ENCODE assay signal across 8 cellular contexts in the genomic region with DNA sequence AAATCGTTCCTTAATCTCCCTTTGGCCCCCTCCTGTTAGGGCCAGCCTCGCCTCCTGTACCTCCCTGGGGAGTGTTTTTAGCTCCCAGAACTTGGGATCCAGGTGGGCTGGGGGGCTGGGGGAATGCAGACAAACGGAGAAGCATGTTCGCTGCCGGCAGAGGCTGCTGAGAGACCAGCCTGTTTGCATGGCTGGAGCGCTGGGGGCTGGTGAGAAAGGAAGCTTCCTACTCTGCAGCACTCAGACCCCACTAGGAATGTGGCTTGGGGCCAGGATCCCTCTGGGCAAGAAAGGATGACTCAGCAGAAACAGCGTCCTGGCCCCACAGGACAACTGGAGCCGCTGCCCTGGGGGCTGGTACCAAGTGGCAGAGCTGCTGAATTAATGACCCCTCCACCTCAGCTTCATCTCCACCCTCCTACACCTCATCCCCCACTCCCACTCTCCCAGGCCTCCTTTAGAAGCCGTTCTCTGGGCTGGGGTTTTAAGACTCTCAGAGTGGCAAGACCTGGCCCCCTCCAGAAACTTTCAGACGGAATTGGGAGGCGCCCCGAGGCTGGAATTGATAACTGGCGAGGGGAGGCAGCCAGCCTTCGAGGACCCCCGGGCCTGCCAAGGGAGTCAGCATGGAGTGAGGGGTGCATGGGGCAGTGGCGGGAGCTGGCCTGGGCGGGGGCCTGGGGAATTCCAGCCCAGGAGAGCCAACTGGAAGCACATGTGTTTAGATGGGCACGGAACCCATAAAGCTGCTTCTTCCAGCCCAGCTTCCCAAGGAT. TPM values are rescaled to one million over a fixed set of nuclear protein-coding genes. Genes with fewer than 3 reads are reported as not detected.
DNase-seq lines count a peak whose midpoint lies in the region; ATAC-seq and TF ChIP-seq lines count a peak whose summit lies in the region.

No MANE protein-coding gene starts in this region.

- intact Hi-C loops in activated CD4-positive, alpha-beta memory T cell treated with anti-CD3 and anti-CD28 coated beads for 36 hours (cut with micrococcal nuclease): no loop called here
- intact Hi-C loops in colonic mucosa (cut with DNase I): no loop called here

- TF ChIP-seq CTCF in colonic mucosa (IDR thresholded peaks at IDR 0.05) (no peak), thoracic aorta (IDR thresholded peaks at IDR 0.05) (no peak)

- no peaks in the 10 kb centered on the region for H3K9me3 ChIP-seq in colonic mucosa
- no peaks in the 10 kb centered on the region for H3K9me3 ChIP-seq in thoracic aorta

- H3K27me3 ChIP-seq in colonic mucosa: no peaks in the 10 kb centered on the region
- no peaks in the 10 kb centered on the region for H3K27me3 ChIP-seq in thoracic aorta (replicated peaks; ENCODE audit: insufficient read depth)

- H3K4me3 ChIP-seq in colonic mucosa (no peak overlapping the region), thoracic aorta (peak overlapping the region; percentile 38)

- ATAC-seq in left lobe of liver (peak; percentile 50), thoracic aorta (ENCODE audit: insufficient number of reproducible peaks, low FRiP score, low read depth) (no peak), GM19324 (IDR thresholded peaks at IDR 0.05; ENCODE audit: low FRiP score, unreplicated experiment) (no peak), HG03460 (IDR thresholded peaks at IDR 0.05; ENCODE audit: unreplicated experiment) (no peak)

- H3K36me3 ChIP-seq in colonic mucosa: no peaks in the 10 kb centered on the region
- no peaks in the 10 kb centered on the region for H3K36me3 ChIP-seq in thoracic aorta

- CTCF ChIA-PET in activated CD4-positive, alpha-beta memory T cell treated with anti-CD3 and anti-CD28 coated beads for 36 hours (lab: Charles Lee): interaction anchor here (0.6 to 5.4 kb wide), 9 partner anchors 10 to 358 kb away, joined by 3 to 67 read pairs (median 6); a partner anchor contains a TSS
- CTCF ChIA-PET in activated CD4-positive, alpha-beta memory T cell treated with anti-CD3 and anti-CD28 coated beads, Interleukin-2, amount 10 ng/mL, durations not matched to agents 7 days and 5 days (lab: Charles Lee): interaction anchor here (1.0 to 27.1 kb wide), 8 partner anchors 9 to 190 kb away, joined by 3 to 655 read pairs (median 5); a partner anchor contains a TSS

- peak overlapping the region in 1 of 2 donors; percentile 72 for H3K9ac ChIP-seq in colonic mucosa (ENCODE audit: low read depth in 2 of 2, low read length in 2 of 2)

- H3K4me1 ChIP-seq in colonic mucosa (peaks cover 17% of the 10 kb centered on the region), thoracic aorta (ENCODE audit: control insufficient read depth in 1 of 2, low read depth in 2 of 2) (peaks cover 27 to 57% of the 10 kb centered on the region in 2 donors)

- no peaks in the 10 kb centered on the region for H3K9me3 Mint-ChIP-seq in activated CD4-positive, alpha-beta memory T cell treated with anti-CD3 and anti-CD28 coated beads for 36 hours
- H3K9me3 Mint-ChIP-seq in activated CD4-positive, alpha-beta memory T cell treated with anti-CD3 and anti-CD28 coated beads, Interleukin-2, amount 10 ng/mL, durations not matched to agents 7 days and 5 days: no peaks in the 10 kb centered on the region

- no peaks in the 10 kb centered on the region for H3K27me3 Mint-ChIP-seq in activated CD4-positive, alpha-beta memory T cell treated with anti-CD3 and anti-CD28 coated beads for 36 hours
- H3K27me3 Mint-ChIP-seq in activated CD4-positive, alpha-beta memory T cell treated with anti-CD3 and anti-CD28 coated beads, Interleukin-2, amount 10 ng/mL, durations not matched to agents 7 days and 5 days: no peaks in the 10 kb centered on the region

- peaks cover 70% of the 10 kb centered on the region for H3K4me1 Mint-ChIP-seq in activated CD4-positive, alpha-beta memory T cell treated with anti-CD3 and anti-CD28 coated beads for 36 hours (ENCODE audit: low read depth)
- peaks cover 90% of the 10 kb centered on the region for H3K4me1 Mint-ChIP-seq in activated CD4-positive, alpha-beta memory T cell treated with anti-CD3 and anti-CD28 coated beads, Interleukin-2, amount 10 ng/mL, durations not matched to agents 7 days and 5 days

- H3K27ac ChIP-seq in colonic mucosa: no peak overlapping the region
- no peak overlapping the region for H3K27ac ChIP-seq in thoracic aorta

- POLR2A ChIA-PET in activated CD4-positive, alpha-beta memory T cell treated with anti-CD3 and anti-CD28 coated beads for 36 hours (lab: Charles Lee): interaction anchor here (2.9 kb wide), 1 partner anchor 10 kb away, joined by 25 read pairs; no protein-coding TSS in a partner anchor
- POLR2A ChIA-PET in activated CD4-positive, alpha-beta memory T cell treated with anti-CD3 and anti-CD28 coated beads, Interleukin-2, amount 10 ng/mL, durations not matched to agents 7 days and 5 days (lab: Charles Lee): interaction anchor here (0.9 to 6.4 kb wide), 6 partner anchors 10 to 243 kb away, joined by 3 to 137 read pairs (median 14); a partner anchor contains a TSS

- peak; percentile 8 for DNase-seq in activated CD4-positive, alpha-beta memory T cell treated with anti-CD3 and anti-CD28 coated beads for 36 hours
- no peak for DNase-seq in activated CD4-positive, alpha-beta memory T cell treated with anti-CD3 and anti-CD28 coated beads, Interleukin-2, amount 10 ng/mL, durations not matched to agents 7 days and 5 days
- DNase-seq in OCI-M1 (lab: John Stamatoyannopoulos, UW): peak; percentile 76
- DNase-seq in colonic mucosa: peak; percentile 68
- DNase-seq in left lobe of liver (ENCODE audit: low spot score): peak; percentile 67
- no peak for DNase-seq in thoracic aorta (ENCODE audit: low spot score)

- H3K36me3 Mint-ChIP-seq in activated CD4-positive, alpha-beta memory T cell treated with anti-CD3 and anti-CD28 coated beads for 36 hours: no peaks in the 10 kb centered on the region
- H3K36me3 Mint-ChIP-seq in activated CD4-positive, alpha-beta memory T cell treated with anti-CD3 and anti-CD28 coated beads, Interleukin-2, amount 10 ng/mL, durations not matched to agents 7 days and 5 days (ENCODE audit: low read depth): no peaks in the 10 kb centered on the region

- H3K27ac Mint-ChIP-seq in activated CD4-positive, alpha-beta memory T cell treated with anti-CD3 and anti-CD28 coated beads for 36 hours: no peak overlapping the region
- no peak overlapping the region for H3K27ac Mint-ChIP-seq in activated CD4-positive, alpha-beta memory T cell treated with anti-CD3 and anti-CD28 coated beads, Interleukin-2, amount 10 ng/mL, durations not matched to agents 7 days and 5 days

- H3K4me3 Mint-ChIP-seq in activated CD4-positive, alpha-beta memory T cell treated with anti-CD3 and anti-CD28 coated beads for 36 hours: no peak overlapping the region
- H3K4me3 Mint-ChIP-seq in activated CD4-positive, alpha-beta memory T cell treated with anti-CD3 and anti-CD28 coated beads, Interleukin-2, amount 10 ng/mL, durations not matched to agents 7 days and 5 days: no peak overlapping the region

RNA-seq across cellular contexts. Expression of a gene that starts 28.5 kb away (rescaled TPM):
- not detected for total RNA-seq in activated CD4-positive, alpha-beta memory T cell treated with anti-CD3 and anti-CD28 coated beads for 36 hours
- total RNA-seq in activated CD4-positive, alpha-beta memory T cell treated with anti-CD3 and anti-CD28 coated beads, Interleukin-2, amount 10 ng/mL, durations not matched to agents 7 days and 5 days: not detected
- total RNA-seq in colonic mucosa: 100 to 1,000 TPM; 283 to 290 TPM
- 0.15 TPM for total RNA-seq in left lobe of liver
- 1 to 10 TPM in 1 of 2 donors, not detected in 1; 1.1 TPM for total RNA-seq in thoracic aorta

RNA-seq across cellular contexts. Expression of a gene that starts 51.4 kb away (rescaled TPM):
- total RNA-seq in activated CD4-positive, alpha-beta memory T cell treated with anti-CD3 and anti-CD28 coated beads for 36 hours: 1 to 10 TPM; 1.6 to 2.1 TPM
- total RNA-seq in activated CD4-positive, alpha-beta memory T cell treated with anti-CD3 and anti-CD28 coated beads, Interleukin-2, amount 10 ng/mL, durations not matched to agents 7 days and 5 days: under 1 TPM; 0.23 to 0.95 TPM
- 10 to 100 TPM in 1 of 2 donors, 1 to 10 TPM in 1; 4.9 to 24.6 TPM for total RNA-seq in colonic mucosa
- total RNA-seq in left lobe of liver: 3.0 TPM
- 10 to 100 TPM; 33.1 to 68.6 TPM for total RNA-seq in thoracic aorta

Comparison
In these comparisons a context has a peak if more than half of its experiments do, and no peak if none do; other contexts are left out.
1. DNase-seq: peak in activated CD4-positive, alpha-beta memory T cell treated with anti-CD3 and anti-CD28 coated beads for 36 hours (single experiment), OCI-M1 (single experiment), colonic mucosa (single experiment) and left lobe of liver (single experiment); none in activated CD4-positive, alpha-beta memory T cell treated with anti-CD3 and anti-CD28 coated beads, Interleukin-2, amount 10 ng/mL, durations not matched to agents 7 days and 5 days (single experiment) and thoracic aorta (single experiment).
2. RNA of a gene that starts 28.5 kb away (total RNA-seq): 283 to 290 TPM in colonic mucosa; 1.1 TPM in thoracic aorta, 0.15 TPM in left lobe of liver (single experiment), not detected in activated CD4-positive, alpha-beta memory T cell treated with anti-CD3 and anti-CD28 coated beads for 36 hours and not detected in activated CD4-positive, alpha-beta memory T cell treated with anti-CD3 and anti-CD28 coated beads, Interleukin-2, amount 10 ng/mL, durations not matched to agents 7 days and 5 days; every median in the first group is over 100 times any median in the second.